Comparison of ENCODE assay signal across 10 cellular contexts in the genomic region with DNA sequence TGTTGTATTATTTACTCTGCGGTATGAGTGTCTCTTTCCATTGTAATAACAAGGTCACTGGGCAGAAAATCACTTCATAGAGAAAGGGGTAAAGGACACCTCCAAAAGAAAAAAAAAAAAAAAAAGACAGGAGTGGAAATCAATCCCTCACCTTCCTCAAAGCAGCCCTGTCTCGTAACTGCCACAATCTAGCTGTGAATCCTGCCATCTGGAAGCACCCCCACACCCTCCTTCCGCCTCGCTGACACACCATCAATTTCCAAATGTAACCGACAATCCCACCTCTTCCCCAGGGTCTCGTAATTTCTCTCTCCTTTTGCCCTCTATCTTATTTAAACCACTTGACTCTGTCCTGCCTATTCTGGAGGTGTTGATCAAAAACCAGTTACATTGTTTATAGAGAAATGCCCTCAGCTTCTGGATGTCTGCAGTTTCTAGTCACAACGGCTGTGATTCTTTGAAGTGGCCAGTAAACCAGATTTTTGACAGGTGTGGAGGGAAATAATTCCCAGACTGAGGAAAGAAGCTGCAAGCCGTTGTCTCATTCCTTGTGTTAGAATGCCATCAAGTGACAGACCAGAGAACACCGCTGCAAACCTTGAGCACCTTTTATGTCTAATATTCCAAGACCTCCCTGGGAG. TPM values are rescaled to one million over a fixed set of nuclear protein-coding genes. Genes with fewer than 3 reads are reported as not detected.
DNase-seq lines count a peak whose midpoint lies in the region; ATAC-seq, FAIRE-seq and TF ChIP-seq lines count a peak whose summit lies in the region.
"Had no signal": no experiment of that assay in that cellular context is flagged by ENCODE, and none has a peak within 500 bp of the region (broad histone marks: within the 10 kb centered on the region; RNA-seq: fewer than 3 reads in every experiment).

No MANE protein-coding gene starts in this region.

- H3K36me3 ChIP-seq in Caco-2 (ENCODE audit: control insufficient read depth, insufficient read depth, low read length) = no peaks in the 10 kb centered on the region
- H3K36me3 ChIP-seq in iPS-20b (ENCODE audit: insufficient read depth, low read depth, low read length) = no peaks in the 10 kb centered on the region
- H3K36me3 ChIP-seq: upper lobe of left lung had no signal

- H3K9me3 ChIP-seq in Caco-2 (no peaks in the 10 kb centered on the region), iPS-20b (ENCODE audit: insufficient read depth, low read depth, low read length) (no peaks in the 10 kb centered on the region)
- H3K9me3 ChIP-seq: upper lobe of left lung had no signal

- no peak for ATAC-seq in HG03045 (IDR thresholded peaks at IDR 0.05; ENCODE audit: unreplicated experiment)
- ATAC-seq in GM21529 (IDR thresholded peaks at IDR 0.05; ENCODE audit: unreplicated experiment) = no peak

- peak; percentile 23 to 34 for TF ChIP-seq CTCF in Caco-2 (IDR thresholded peaks at IDR 0.05; ENCODE audit: insufficient read depth in 1 of 2, low read depth in 1 of 2, low read length in 1 of 2, severe bottlenecking in 1 of 2, unreplicated experiment in 1 of 2)

- CTCF ChIA-PET in Caco-2 (lab: Charles Lee) = interaction anchor here (0.6 to 0.9 kb wide), 4 partner anchors 129 to 1631 kb away, joined by 3 to 6 read pairs (median 4); no protein-coding TSS in a partner anchor

- no peaks in the 10 kb centered on the region for H3K27me3 ChIP-seq in Caco-2 (replicated peaks; ENCODE audit: control insufficient read depth, insufficient read depth, low read length)
- peaks cover 29% of the 10 kb centered on the region for H3K27me3 ChIP-seq in iPS-20b (ENCODE audit: insufficient read depth, low read length)

- POLR2A ChIA-PET in Caco-2 (lab: Charles Lee) = interaction anchor here (0.7 kb wide), 1 partner anchor 8 kb away, joined by 9 read pairs; no protein-coding TSS in a partner anchor

- no peaks in the 10 kb centered on the region for H3K4me1 ChIP-seq in Caco-2
- peaks cover 15% of the 10 kb centered on the region for H3K4me1 ChIP-seq in iPS-20b (ENCODE audit: insufficient read depth, low read length)
- H3K4me1 ChIP-seq: upper lobe of left lung had no signal

- no peaks in the 10 kb centered on the region for H3K9me3 Mint-ChIP-seq in Caco-2 (ENCODE audit: unreplicated experiment)
- H3K9me3 Mint-ChIP-seq: activated CD4-positive, alpha-beta T cell treated with anti-CD3 and anti-CD28 coated beads, Interleukin-2, amount 10 ng/mL, durations not matched to agents 7 days and 5 days had no signal

- intact Hi-C loops in Caco-2 (cut with micrococcal nuclease; ENCODE audit: unreplicated experiment) = loop anchor here (10.0 kb wide), 1 partner anchor 132 kb away; no protein-coding TSS in a partner anchor

- H3K9ac ChIP-seq in iPS-20b (ENCODE audit: low read depth, low read length) = no peak overlapping the region

- H3K4me1 Mint-ChIP-seq in Caco-2 (ENCODE audit: low read depth, unreplicated experiment) = no peaks in the 10 kb centered on the region
- H3K4me1 Mint-ChIP-seq: activated CD4-positive, alpha-beta T cell treated with anti-CD3 and anti-CD28 coated beads, Interleukin-2, amount 10 ng/mL, durations not matched to agents 7 days and 5 days had no signal

- DNase-seq in Caco-2 (peak in 1 of 2 experiments; percentile 33), HT1080 (ENCODE audit: low read depth) (peak; percentile 19), RCC 7860 (ENCODE audit: low spot score) (peak; percentile 11), MV-4-11 (lab: John Stamatoyannopoulos, UW) (no peak), H4 (ENCODE audit: low spot score) (no peak)
- DNase-seq: activated CD4-positive, alpha-beta T cell treated with anti-CD3 and anti-CD28 coated beads, Interleukin-2, amount 10 ng/mL, durations not matched to agents 7 days and 5 days; upper lobe of left lung had no signal

- H3K27ac ChIP-seq in iPS-20b (ENCODE audit: low read length) = no peak overlapping the region
- H3K27ac ChIP-seq: upper lobe of left lung had no signal

- no peak overlapping the region for H3K27ac Mint-ChIP-seq in Caco-2 (ENCODE audit: unreplicated experiment)
- H3K27ac Mint-ChIP-seq: activated CD4-positive, alpha-beta T cell treated with anti-CD3 and anti-CD28 coated beads, Interleukin-2, amount 10 ng/mL, durations not matched to agents 7 days and 5 days had no signal

- BruUV-seq in Caco-2 (replicated peaks; lab: Mats Ljungman, UMichigan) = no TSS peak

- no peak overlapping the region for H3K4me3 Mint-ChIP-seq in Caco-2 (ENCODE audit: unreplicated experiment)
- H3K4me3 Mint-ChIP-seq: activated CD4-positive, alpha-beta T cell treated with anti-CD3 and anti-CD28 coated beads, Interleukin-2, amount 10 ng/mL, durations not matched to agents 7 days and 5 days had no signal

- FAIRE-seq in RCC 7860 (lab: Jason Lieb, UNC) = no peak

- H3K27me3 Mint-ChIP-seq in Caco-2 (ENCODE audit: insufficient read depth, unreplicated experiment) = peaks cover 7% of the 10 kb centered on the region

- H3K4me3 ChIP-seq in Caco-2 (ENCODE audit: low read depth, low read length) (no peak overlapping the region), iPS-20b (ENCODE audit: low read length) (peak overlapping the region; percentile 37; the same call in 1 of the 2 replicates)
- H3K4me3 ChIP-seq: upper lobe of left lung had no signal

- H3K36me3 Mint-ChIP-seq in Caco-2 (ENCODE audit: insufficient read depth, unreplicated experiment) = no peaks in the 10 kb centered on the region

RNA-seq across cellular contexts. Expression of a gene that starts 9.1 kb away (rescaled TPM):
- 75.0 and 77.5 TPM in 2 replicates for total RNA-seq in Caco-2 (2022)
- total RNA-seq in HT1080 (2014; rRNA removed; shearing (Covaris generic)) = 157 and 170 TPM in 2 replicates
- polyA plus RNA-seq in HT1080 (2015; cell fraction: cytosol; rRNA removed) = 52.4 and 66.5 TPM in 2 replicates
- 72.2 and 84.6 TPM in 2 replicates for polyA plus RNA-seq in HT1080 (2015; cell fraction: nucleus; rRNA removed)
- 104 and 116 TPM in 2 replicates for total RNA-seq in H4 (2014; rRNA removed; shearing (Covaris generic))

Comparison
In these comparisons a context has a peak if more than half of its experiments do, and no peak if none do; other contexts are left out.
1. DNase-seq: peak in HT1080 (single experiment) and RCC 7860 (single experiment); none in MV-4-11 (single experiment) and H4 (single experiment).